ENCODE assay signal across 21 cellular contexts in the genomic region with DNA sequence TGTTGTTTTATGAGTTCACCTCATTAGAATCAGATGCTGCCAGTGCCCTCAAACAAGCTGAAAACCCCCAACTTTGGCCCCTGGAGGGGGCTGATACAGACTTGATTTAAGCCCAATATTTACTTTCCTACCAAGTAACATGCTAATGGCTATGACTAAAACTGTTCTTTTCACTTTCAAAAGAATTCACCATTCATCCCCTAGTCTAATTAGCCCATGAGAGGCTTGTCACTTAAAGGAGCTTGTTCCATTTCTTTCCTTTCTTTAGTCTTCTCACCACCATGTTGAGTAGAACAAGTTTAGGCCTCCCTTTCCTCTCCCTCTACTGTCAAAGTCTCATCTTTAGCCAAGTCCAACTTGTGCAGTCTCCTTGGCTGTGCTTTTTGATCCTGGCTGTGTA. TPM values are rescaled to one million over a fixed set of nuclear protein-coding genes. Genes with fewer than 3 reads are reported as not detected.
"Had no signal": no experiment of that assay in that cellular context is flagged by ENCODE, and none has a peak within 500 bp of the region (broad histone marks: within the 10 kb centered on the region; RNA-seq: fewer than 3 reads in every experiment).

No MANE protein-coding gene starts in this region.

- H3K36me3 ChIP-seq: prostate gland, suprapubic skin, tibial artery, upper lobe of right lung, vagina had no signal

- H3K9ac ChIP-seq: parathyroid adenoma had no signal

- H3K4me3 ChIP-seq: dorsolateral prefrontal cortex, prostate gland, right lobe of liver, suprapubic skin, tibial artery, upper lobe of right lung, vagina had no signal

- H3K9me3 Mint-ChIP-seq: stimulated activated effector memory CD8-positive, alpha-beta T cell treated with anti-CD3 and anti-CD28 coated beads, Interleukin-12 subunit alpha, Interleukin-12 subunit beta, amount 100 ng/mL, for 72 hours had no signal

- DNase-seq: dorsolateral prefrontal cortex; effector CD8-positive, alpha-beta T cell; foreskin melanocyte; head of caudate nucleus; hippocampal formation; kidney glomerular epithelial cell; mammary epithelial cell; naive thymus-derived CD4-positive, alpha-beta T cell; nephron progenitor cell; right lobe of liver; stimulated activated CD4-positive, alpha-beta T cell treated with anti-CD3 and anti-CD28 coated beads, Interleukin-4, amount 100 ng/mL, for 1 hour; stimulated activated CD8-positive, alpha-beta memory T cell treated with anti-CD3 and anti-CD28 coated beads, Interleukin-4, amount 100 ng/mL, for 48 hours; stimulated activated naive CD8-positive, alpha-beta T cell treated with anti-CD3 and anti-CD28 coated beads, Interleukin-15, Interleukin-2, amounts not matched to agents 100 U/mL and 50 U/mL, for 24 hours; upper lobe of right lung had no signal

- H2AFZ ChIP-seq: parathyroid adenoma had no signal

- ATAC-seq: naive thymus-derived CD4-positive, alpha-beta T cell; right lobe of liver; stimulated activated effector memory CD8-positive, alpha-beta T cell treated with anti-CD3 and anti-CD28 coated beads, Interleukin-12 subunit alpha, Interleukin-12 subunit beta, amount 100 ng/mL, for 72 hours; stimulated activated naive CD8-positive, alpha-beta T cell treated with anti-CD3 and anti-CD28 coated beads, Interleukin-15, Interleukin-2, amounts not matched to agents 100 U/mL and 50 U/mL, for 24 hours; upper lobe of right lung had no signal

- H3K79me2 ChIP-seq: parathyroid adenoma had no signal

- H3K27me3 ChIP-seq: dorsolateral prefrontal cortex, right lobe of liver, suprapubic skin, upper lobe of right lung, vagina had no signal

- H3K4me1 Mint-ChIP-seq: naive thymus-derived CD4-positive, alpha-beta T cell; stimulated activated effector memory CD8-positive, alpha-beta T cell treated with anti-CD3 and anti-CD28 coated beads, Interleukin-12 subunit alpha, Interleukin-12 subunit beta, amount 100 ng/mL, for 72 hours had no signal

- H3K27ac ChIP-seq: dorsolateral prefrontal cortex, parathyroid adenoma, prostate gland, right lobe of liver, suprapubic skin, tibial artery, upper lobe of right lung, vagina had no signal

- H3K27ac Mint-ChIP-seq: naive thymus-derived CD4-positive, alpha-beta T cell; nephron progenitor cell; stimulated activated effector memory CD8-positive, alpha-beta T cell treated with anti-CD3 and anti-CD28 coated beads, Interleukin-12 subunit alpha, Interleukin-12 subunit beta, amount 100 ng/mL, for 72 hours had no signal

- H3K4me1 ChIP-seq: parathyroid adenoma, tibial artery, upper lobe of right lung, vagina had no signal

- H3K4me3 Mint-ChIP-seq: naive thymus-derived CD4-positive, alpha-beta T cell; nephron progenitor cell; stimulated activated effector memory CD8-positive, alpha-beta T cell treated with anti-CD3 and anti-CD28 coated beads, Interleukin-12 subunit alpha, Interleukin-12 subunit beta, amount 100 ng/mL, for 72 hours had no signal

- H3K36me3 Mint-ChIP-seq: naive thymus-derived CD4-positive, alpha-beta T cell; stimulated activated effector memory CD8-positive, alpha-beta T cell treated with anti-CD3 and anti-CD28 coated beads, Interleukin-12 subunit alpha, Interleukin-12 subunit beta, amount 100 ng/mL, for 72 hours had no signal

- H3K9me3 ChIP-seq: prostate gland, right lobe of liver, suprapubic skin, upper lobe of right lung, vagina had no signal

RNA-seq across cellular contexts. Expression of a gene that starts 50.4 kb away (rescaled TPM):
- total RNA-seq: mononuclear cell had no signal
- polyA plus RNA-seq: naive thymus-derived CD4-positive, alpha-beta T cell had no signal
